ENCODE assay signal across 17 cellular contexts in genomic region chrX:14875624-14876023, GRCh38.
DNase-seq lines count a peak whose midpoint lies in the region; ATAC-seq lines count a peak whose summit lies in the region.
"Had no signal": no experiment of that assay in that cellular context is flagged by ENCODE, and none has a peak within 500 bp of the region (broad histone marks: within the 10 kb centered on the region; RNA-seq: fewer than 3 reads in every experiment).

No MANE protein-coding gene starts in this region.

- DNase-seq in NOMO-1 treated with DMSO at 0.1 percent for 48 hours (lab: John Stamatoyannopoulos, UW; ENCODE audit: unreplicated experiment) (peak; percentile 9), NOMO-1 treated with dmso at 0.1 percent for 144 hours (lab: John Stamatoyannopoulos, UW; ENCODE audit: unreplicated experiment) (no peak), NCI-H69 (lab: John Stamatoyannopoulos, UW) (peak; percentile 32), islet precursor cell (no peak)
- DNase-seq: 8988T, Caco-2, DMS79, Kasumi-1, NCI-H2029 treated with DMSO at 0.1 percent for 48 hours, NCI-H345, NCI-H526 treated with DMSO at 0.1 percent for 48 hours, SHP77 treated with DMSO at 0.1 percent for 48 hours had no signal

- H3K27ac ChIP-seq in subcutaneous abdominal adipose tissue (ENCODE audit: low read depth, low read length), result peak overlapping the region; percentile 55
- H3K27ac ChIP-seq: BLaER1 treated with 17β-estradiol and CSF1 and Interleukin-3, amounts not matched to agents 10 nM and 100 nM had no signal

- H3K27ac Mint-ChIP-seq in dendritic cell treated with granulocyte-macrophage colony-stimulating factor and Interleukin-4, amounts not matched to agents 40 ng/mL and 50 ng/mL, for 4 days, result peak overlapping the region; percentile 28

- H3K4me3 Mint-ChIP-seq in dendritic cell treated with granulocyte-macrophage colony-stimulating factor and Interleukin-4, amounts not matched to agents 40 ng/mL and 50 ng/mL, for 4 days, result peak overlapping the region; percentile 22

- H3K9ac ChIP-seq in subcutaneous abdominal adipose tissue (ENCODE audit: low read length in 5 of 5), result peak overlapping the region in 1 of 5 donors; percentile 30
- H3K9ac ChIP-seq: BLaER1 treated with 17β-estradiol and CSF1 and Interleukin-3, amounts not matched to agents 10 nM and 100 nM had no signal

- no peak overlapping the region for H3K4me3 ChIP-seq in subcutaneous abdominal adipose tissue (ENCODE audit: low read depth in 1 of 5, low read length in 5 of 5)
- H3K4me3 ChIP-seq: BLaER1 treated with 17β-estradiol and CSF1 and Interleukin-3, amounts not matched to agents 10 nM and 100 nM had no signal

- H3K4me1 ChIP-seq in subcutaneous abdominal adipose tissue (ENCODE audit: control insufficient read depth in 5 of 5, insufficient read depth in 5 of 5, low read length in 5 of 5), result peaks cover 0 to 17% (median 14%) of the 10 kb centered on the region in 5 donors
- H3K4me1 ChIP-seq: Caco-2 had no signal

- no peaks in the 10 kb centered on the region for H3K9me3 Mint-ChIP-seq in dendritic cell treated with granulocyte-macrophage colony-stimulating factor and Interleukin-4, amounts not matched to agents 40 ng/mL and 50 ng/mL, for 4 days

- no peaks in the 10 kb centered on the region for H3K27me3 Mint-ChIP-seq in dendritic cell treated with granulocyte-macrophage colony-stimulating factor and Interleukin-4, amounts not matched to agents 40 ng/mL and 50 ng/mL, for 4 days

- H3K36me3 Mint-ChIP-seq in dendritic cell treated with granulocyte-macrophage colony-stimulating factor and Interleukin-4, amounts not matched to agents 40 ng/mL and 50 ng/mL, for 4 days (ENCODE audit: low read depth), result peaks cover 6% of the 10 kb centered on the region

- peaks cover 13% of the 10 kb centered on the region for H3K4me1 Mint-ChIP-seq in dendritic cell treated with granulocyte-macrophage colony-stimulating factor and Interleukin-4, amounts not matched to agents 40 ng/mL and 50 ng/mL, for 4 days (ENCODE audit: low read depth)

- intact Hi-C loops in dendritic cell treated with granulocyte-macrophage colony-stimulating factor and Interleukin-4, amounts not matched to agents 40 ng/mL and 50 ng/mL, for 4 days (cut with micrococcal nuclease), result no loop called here

- no peaks in the 10 kb centered on the region for H3K9me3 ChIP-seq in subcutaneous abdominal adipose tissue (ENCODE audit: control insufficient read depth in 5 of 5, low read length in 5 of 5)
- H3K9me3 ChIP-seq: Caco-2 had no signal

- ATAC-seq in GM18858 (IDR thresholded peaks at IDR 0.05; ENCODE audit: unreplicated experiment) (no peak), GM18868 (IDR thresholded peaks at IDR 0.05; ENCODE audit: unreplicated experiment) (no peak)

- no peaks in the 10 kb centered on the region for H3K36me3 ChIP-seq in subcutaneous abdominal adipose tissue (ENCODE audit: control insufficient read depth in 5 of 5, insufficient read depth in 5 of 5, low read length in 5 of 5)
- H3K36me3 ChIP-seq: BLaER1 treated with 17β-estradiol and CSF1 and Interleukin-3, amounts not matched to agents 10 nM and 100 nM had no signal

- no peaks in the 10 kb centered on the region for H3K27me3 ChIP-seq in subcutaneous abdominal adipose tissue (ENCODE audit: control insufficient read depth in 5 of 5, insufficient read depth in 4 of 5, low read length in 5 of 5)

Comparison
In these comparisons a context has a peak if more than half of its experiments do, and no peak if none do; other contexts are left out.
1. DNase-seq: peak in NOMO-1 treated with DMSO at 0.1 percent for 48 hours (single experiment) and NCI-H69 (single experiment); none in NOMO-1 treated with dmso at 0.1 percent for 144 hours (single experiment) and islet precursor cell (single experiment).